In genomic region chr3:13081603-13082360, GRCh38 we compare ENCODE assay signal across 30 cellular contexts. TPM values are rescaled to one million over a fixed set of nuclear protein-coding genes. Genes with fewer than 3 reads are reported as not detected.
DNase-seq lines count a peak whose midpoint lies in the region; ATAC-seq, FAIRE-seq and TF ChIP-seq lines count a peak whose summit lies in the region.
"Had no signal": no experiment of that assay in that cellular context is flagged by ENCODE, and none has a peak within 500 bp of the region (broad histone marks: within the 10 kb centered on the region; RNA-seq: fewer than 3 reads in every experiment).

No MANE protein-coding gene starts in this region.

- ATAC-seq in K562 (peak; percentile 20; the same call in 1 of the 3 replicates), naive B cell (ENCODE audit: low read depth in 2 of 2) (no peak), HG02885 (IDR thresholded peaks at IDR 0.05; ENCODE audit: poor library complexity, unreplicated experiment) (no peak), HG03432 (IDR thresholded peaks at IDR 0.05; ENCODE audit: unreplicated experiment) (no peak)
- ATAC-seq: activated CD4-positive, alpha-beta T cell treated with anti-CD3 and anti-CD28 coated beads for 36 hours; activated CD8-positive, alpha-beta T cell treated with anti-CD3 and anti-CD28 coated beads, Interleukin-2, amount 10 ng/mL, durations not matched to agents 7 days and 5 days; effector memory CD8-positive, alpha-beta T cell; left colon; stimulated activated naive CD8-positive, alpha-beta T cell treated with anti-CD3 and anti-CD28 coated beads, Interleukin-15, Interleukin-2, amounts not matched to agents 100 U/mL and 50 U/mL, for 24 hours had no signal

- TF ChIP-seq POLR2A in K562 (conservative IDR thresholded peaks at IDR 0.05) (no peak), transverse colon (IDR thresholded peaks at IDR 0.05) (no peak)

- peaks cover 28% of the 10 kb centered on the region for H4K20me1 ChIP-seq in K562 (replicated peaks; ENCODE audit: control insufficient read depth, insufficient read depth, low read length)

- no peaks in the 10 kb centered on the region for H3K27me3 Mint-ChIP-seq in naive B cell
- H3K27me3 Mint-ChIP-seq: activated CD4-positive, alpha-beta T cell treated with anti-CD3 and anti-CD28 coated beads for 36 hours; activated naive CD8-positive, alpha-beta T cell treated with anti-CD3 and anti-CD28 coated beads, Interleukin-2, amount 10 ng/mL, durations not matched to agents 7 days and 5 days; memory B cell had no signal

- H3K27ac ChIP-seq in K562 (ENCODE audit: extremely low read depth, low read depth, low read length) (no peak overlapping the region), transverse colon (no peak overlapping the region)
- H3K27ac ChIP-seq: hepatocyte, prostate gland had no signal

- H3K79me2 ChIP-seq in K562 (ENCODE audit: control insufficient read depth, insufficient read depth, low read length): no peaks in the 10 kb centered on the region
- H3K79me2 ChIP-seq: hepatocyte had no signal

- BruUV-seq in K562 (replicated peaks; lab: Mats Ljungman, UMichigan): no TSS peak

- WGBS in K562 (ENCODE audit: insufficient coverage, low coverage, missing lambda C conversion rate): 7% methylated on average over 23 of the region's 23 CpGs
- WGBS in transverse colon (ENCODE audit: low coverage in 1 of 2), 2 donors: 53 to 73% methylated on average over 11 to 23 of the region's 23 CpGs

- in situ Hi-C loops in K562 (cut with MboI) (no loop called here), transverse colon (cut with MboI; ENCODE audit: low pct_ligation_motif_present in 1 of 4, low pct_unique_long_range_greater_than_20kb in 1 of 4, low sequenced_read_pairs in 3 of 4) (loop anchor here (10.0 to 25.0 kb wide), 3 partner anchors 373 to 556 kb away; no protein-coding TSS in a partner anchor)

- no peaks in the 10 kb centered on the region for H3K9me1 ChIP-seq in K562 (ENCODE audit: control insufficient read depth, insufficient read depth, low read length)

- peak overlapping the region in 1 of 2 experiments; percentile 37; a peak in 2 of 4 replicates for H3K9ac ChIP-seq in K562 (ENCODE audit: insufficient read depth in 1 of 2, low read depth in 2 of 2, low read length in 2 of 2)

- no peaks in the 10 kb centered on the region for H3K36me3 Mint-ChIP-seq in naive B cell
- H3K36me3 Mint-ChIP-seq: activated naive CD8-positive, alpha-beta T cell treated with anti-CD3 and anti-CD28 coated beads, Interleukin-2, amount 10 ng/mL, durations not matched to agents 7 days and 5 days; memory B cell had no signal

- DNase-seq in AG20443 (ENCODE audit: low spot score) (peak; percentile 40), HT1080 (ENCODE audit: low read depth) (peak; percentile 38), K562 (ENCODE audit: extremely low read depth in 1 of 4, low spot score in 3 of 4) (peak in 2 of 4 experiments; percentile 50 to 54), naive B cell (no peak), transverse colon (no peak), frontal cortex (ENCODE audit: low spot score in 2 of 2) (no peak)
- DNase-seq: activated CD4-positive, alpha-beta T cell treated with anti-CD3 and anti-CD28 coated beads for 36 hours; activated CD8-positive, alpha-beta T cell treated with anti-CD3 and anti-CD28 coated beads, Interleukin-2, amount 10 ng/mL, durations not matched to agents 7 days and 5 days; activated effector memory CD4-positive, alpha-beta T cell treated with Interleukin-2 at 50 U/mL for 16 hours; activated naive CD8-positive, alpha-beta T cell treated with anti-CD3 and anti-CD28 coated beads, Interleukin-2, amount 10 ng/mL, durations not matched to agents 7 days and 5 days; activated T-cell treated with anti-CD3 and anti-CD28 coated beads for 4 hours; COR-L47; cortex of kidney; DMS53; effector memory CD8-positive, alpha-beta T cell; foreskin fibroblast; Kasumi-1; left colon; NCI-H146; NCI-H2171 treated with DMSO at 0.1 percent for 48 hours; RPMI8226; stimulated activated naive CD8-positive, alpha-beta T cell treated with anti-CD3 and anti-CD28 coated beads, Interleukin-15, Interleukin-2, amounts not matched to agents 100 U/mL and 50 U/mL, for 24 hours had no signal

- H3K4me3 Mint-ChIP-seq in naive B cell: peak overlapping the region in 4 of 8 donors; percentile 29 to 67 (median 46)
- H3K4me3 Mint-ChIP-seq: activated CD4-positive, alpha-beta T cell treated with anti-CD3 and anti-CD28 coated beads for 36 hours; activated CD8-positive, alpha-beta T cell treated with anti-CD3 and anti-CD28 coated beads, Interleukin-2, amount 10 ng/mL, durations not matched to agents 7 days and 5 days; activated naive CD8-positive, alpha-beta T cell treated with anti-CD3 and anti-CD28 coated beads, Interleukin-2, amount 10 ng/mL, durations not matched to agents 7 days and 5 days; effector memory CD8-positive, alpha-beta T cell; memory B cell had no signal

- H3K27ac Mint-ChIP-seq in naive B cell: peak overlapping the region in 5 of 6 donors; percentile 38 to 99 (median 90)
- H3K27ac Mint-ChIP-seq: activated CD4-positive, alpha-beta T cell treated with anti-CD3 and anti-CD28 coated beads for 36 hours; activated CD8-positive, alpha-beta T cell treated with anti-CD3 and anti-CD28 coated beads, Interleukin-2, amount 10 ng/mL, durations not matched to agents 7 days and 5 days; effector memory CD8-positive, alpha-beta T cell had no signal

- no peak overlapping the region for H2AFZ ChIP-seq in K562 (ENCODE audit: low read depth, low read length)
- H2AFZ ChIP-seq: hepatocyte had no signal

- TF ChIP-seq CTCF in K562 (IDR thresholded peaks at IDR 0.05 in 2 of 3, conservative IDR thresholded peaks at IDR 0.05 in 1 of 3; ENCODE audit: insufficient read depth in 2 of 3, low read depth in 1 of 3, low read length in 3 of 3) (no peak), transverse colon (IDR thresholded peaks at IDR 0.05) (no peak)

- CTCF ChIA-PET in K562 (lab: Yijun Ruan, JAX; ENCODE audit: low intra/inter-chr PET ratio): interaction anchor here (0.6 kb wide), 2 partner anchors 55 to 386 kb away, joined by 3 read pairs; no protein-coding TSS in a partner anchor

- peaks cover 75 to 86% (median 84%) of the 10 kb centered on the region in 3 donors for H3K4me1 Mint-ChIP-seq in naive B cell

- no peaks in the 10 kb centered on the region for H3K36me3 ChIP-seq in K562 (ENCODE audit: control insufficient read depth, insufficient read depth, low read length)
- H3K36me3 ChIP-seq in transverse colon: no peaks in the 10 kb centered on the region
- H3K36me3 ChIP-seq: ascending aorta, prostate gland, thoracic aorta had no signal

- H3K9me3 ChIP-seq in K562 (replicated peaks; ENCODE audit: control insufficient read depth, insufficient read depth, low read depth, low read length) (0 out of 2 replicates have a peak, but pooled peaks cover 1% of the 10 kb centered on the region), transverse colon (no peaks in the 10 kb centered on the region)
- H3K9me3 ChIP-seq: ascending aorta, prostate gland, thoracic aorta had no signal

- H3K4me2 ChIP-seq in K562 (ENCODE audit: insufficient read depth, low read length): peak overlapping the region; percentile 12; the same call in 1 of the 2 replicates
- H3K4me2 ChIP-seq: hepatocyte had no signal

- POLR2A ChIA-PET in K562 (lab: Yijun Ruan, JAX): interaction anchor here (0.6 to 1.2 kb wide), 7 partner anchors 20 to 385 kb away, joined by 3 to 5 read pairs (median 3); partner anchors contain the start of gene RPL32

- no peak for FAIRE-seq in K562 (lab: Jason Lieb, UNC)
- no peak for FAIRE-seq in frontal cortex (lab: Jason Lieb, UNC)
- FAIRE-seq: G401.6 had no signal

- no peak for TF ChIP-seq RAD21 in K562 (CRISPR knock-in tag; conservative IDR thresholded peaks at IDR 0.05 in 1 of 2, IDR thresholded peaks at IDR 0.05 in 1 of 2)

- intact Hi-C loops in K562 (cut with micrococcal nuclease): no loop called here
- intact Hi-C loops in transverse colon (cut with DNase I; ENCODE audit: low total_unique reads): no loop called here

- H3K27me3 ChIP-seq in K562 (ENCODE audit: control insufficient read depth in 2 of 2, insufficient read depth in 2 of 2, low read length in 2 of 2) (peaks cover 42 to 67% of the 10 kb centered on the region in 2 experiments; a peak in 4 of 5 replicates), transverse colon (no peaks in the 10 kb centered on the region)
- H3K27me3 ChIP-seq: ascending aorta had no signal

- H3K4me1 ChIP-seq in K562 (replicated peaks in 1 of 2; ENCODE audit: control insufficient read depth in 2 of 2, insufficient read depth in 2 of 2, low read length in 2 of 2) (peaks cover 16 to 43% of the 10 kb centered on the region in 2 experiments; a peak in 4 of 5 replicates), transverse colon (peaks cover 0 to 5% (median 0%) of the 10 kb centered on the region in 4 donors)
- H3K4me1 ChIP-seq: prostate gland had no signal

- no peak overlapping the region for H3K4me3 ChIP-seq in K562
- no peak overlapping the region for H3K4me3 ChIP-seq in transverse colon
- H3K4me3 ChIP-seq: ascending aorta, hepatocyte, prostate gland had no signal

- no peaks in the 10 kb centered on the region for H3K9me3 Mint-ChIP-seq in naive B cell
- H3K9me3 Mint-ChIP-seq: activated naive CD8-positive, alpha-beta T cell treated with anti-CD3 and anti-CD28 coated beads, Interleukin-2, amount 10 ng/mL, durations not matched to agents 7 days and 5 days; effector memory CD8-positive, alpha-beta T cell; memory B cell had no signal

- TF ChIP-seq EP300 in K562 (IDR thresholded peaks at IDR 0.05; ENCODE audit: low read length) (peak; percentile 64), transverse colon (IDR thresholded peaks at IDR 0.05; ENCODE audit: low read depth) (no peak)

RNA-seq across cellular contexts. Expression of gene IQSEC1, which starts 8.6 kb away (rescaled TPM):
- 1.3 and 3.0 TPM in 2 replicates for total RNA-seq in HT1080 (2014; rRNA removed; shearing (Covaris generic))
- polyA plus RNA-seq in HT1080 (2015; cell fraction: cytosol; rRNA removed): 0.88 and 1.4 TPM in 2 replicates
- 1.6 and 2.7 TPM in 2 replicates for polyA plus RNA-seq in HT1080 (2015; cell fraction: nucleus; rRNA removed)
- 36.0 and 90.4 TPM in 2 replicates for total RNA-seq in K562 (2011; cell fraction: chromatin; rRNA removed; ENCODE audit: low replicate concordance)
- 51.7 and 55.4 TPM in 2 replicates for total RNA-seq in K562 (2011; cell fraction: nucleolus; rRNA removed)
- 35.6 and 39.8 TPM in 2 replicates for total RNA-seq in K562 (2011; cell fraction: nucleoplasm; rRNA removed)
- total RNA-seq in K562 (2014; rRNA removed) (13.3 and 18.0 TPM in 2 replicates), K562 (2014; rRNA removed; fragmentation: Illumina TruSeq; extraction: Trizol) (3.8 and 4.8 TPM in 2 replicates), K562 (2015; rRNA removed; fragmentation: Illumina TruSeq; extraction: Trizol) (5.2 and 6.4 TPM in 2 replicates), K562 (2021) (37.1 and 39.0 TPM in 2 replicates), transverse colon (10 to 100 TPM; 24.0 to 43.0 (median 31.8) TPM), frontal cortex (14.3 TPM)
- polyA plus RNA-seq in K562 (2011; rRNA removed) (6.8 and 8.4 TPM in 2 replicates), K562 (2014; fragmentation: Illumina TruSeq; extraction: Trizol) (16.9 and 19.0 TPM in 2 replicates), K562 (2014; fragmentation: Nextera tagmentation; extraction: Ambion mirVana) (under 1 TPM; 0.56 to 0.79 TPM), K562 (2014; rRNA removed) (14.2 and 15.1 TPM in 2 replicates), naive B cell (ENCODE audit: low read depth in 6 of 6) (10 to 100 TPM; 14.6 to 73.4 (median 36.9) TPM)
- 5.8 and 6.7 TPM in 2 replicates for polyA plus RNA-seq in K562 (2011; cell fraction: cytosol; rRNA removed)
- polyA plus RNA-seq in K562 (2011; cell fraction: nucleus; rRNA removed): 29.7 and 45.3 TPM in 2 replicates
- 15.4 and 16.4 TPM in 2 replicates for polyA plus RNA-seq in K562 (2012)
- polyA minus RNA-seq in K562 (2011; rRNA and poly(A)+ RNA removed): 8.4 and 9.3 TPM in 2 replicates
- 17.1 and 22.1 TPM in 2 replicates for polyA minus RNA-seq in K562 (2011; cell fraction: cytosol; rRNA and poly(A)+ RNA removed)
- 46.3 and 58.3 TPM in 2 replicates for polyA minus RNA-seq in K562 (2011; cell fraction: nucleus; rRNA and poly(A)+ RNA removed)

Comparison
In these comparisons a context has a peak if more than half of its experiments do, and no peak if none do; other contexts are left out.
1. DNase-seq: peak in AG20443 (single experiment) and HT1080 (single experiment); none in naive B cell (single experiment), transverse colon (single experiment) and frontal cortex (0 of 2).